9 cellular contexts compared by ENCODE assay signal in genomic region chr2:27323592-27324285, GRCh38. TPM values are rescaled to one million over a fixed set of nuclear protein-coding genes. Genes with fewer than 3 reads are reported as not detected.
A peak's percentile ranks its signal among the peaks of the same experiment; 100 is the strongest.
DNase-seq lines count a peak whose midpoint lies in the region; ATAC-seq and TF ChIP-seq lines count a peak whose summit lies in the region.
"Had no signal": no experiment of that assay in that cellular context is flagged by ENCODE, and none has a peak within 500 bp of the region (broad histone marks: within the 10 kb centered on the region; RNA-seq: fewer than 3 reads in every experiment).

No MANE protein-coding gene starts in this region.

- H3K4me3 ChIP-seq in HAP-1 (peak overlapping the region; percentile 70), fibroblast of the aortic adventitia (ENCODE audit: low read depth, low read length) (peak overlapping the region; percentile 97), prostate gland (peak overlapping the region; percentile 61 to 64)

- peaks cover 40% of the 10 kb centered on the region for H3K36me3 ChIP-seq in HAP-1 (replicated peaks)
- H3K36me3 ChIP-seq in prostate gland = peaks cover 7 to 8% of the 10 kb centered on the region in 2 donors

- H3K4me1 ChIP-seq in HAP-1 (peaks cover 18% of the 10 kb centered on the region), prostate gland (replicated peaks) (peaks cover 10% of the 10 kb centered on the region)

- H3K27ac ChIP-seq in prostate gland = peak overlapping the region; percentile 87 to 92

- in situ Hi-C loops in HAP-1 (cut with MboI; ENCODE audit: low sequenced_read_pairs) (no loop called here), ACHN (cut with HindIII; ENCODE audit: low pct_ligation_motif_present, low pct_unique_long_range_greater_than_20kb, low sequenced_read_pairs) (no loop called here)

- WGBS in prostate gland = 12% methylated on average over 5 of the region's 5 CpGs

- DNase-seq in HAP-1 (ENCODE audit: low spot score in 2 of 2) (no peak), fibroblast of the aortic adventitia (ENCODE audit: low read depth) (peak; percentile 18), prostate gland (ENCODE audit: low spot score) (no peak), iPS-NIHi7 (ENCODE audit: extremely low spot score) (no peak), ACHN (no peak), HPDE6-E6E7 (ENCODE audit: extremely low spot score) (no peak)

- H3K9me3 ChIP-seq in HAP-1 = no peaks in the 10 kb centered on the region
- no peaks in the 10 kb centered on the region for H3K9me3 ChIP-seq in prostate gland

- H3K27me3 ChIP-seq in HAP-1 (ENCODE audit: low read depth) (no peaks in the 10 kb centered on the region), prostate gland (replicated peaks; ENCODE audit: insufficient read depth) (no peaks in the 10 kb centered on the region)

- no peak for TF ChIP-seq POLR2A in prostate gland (IDR thresholded peaks at IDR 0.05)

- no peak for TF ChIP-seq CTCF in fibroblast of the aortic adventitia (IDR thresholded peaks at IDR 0.05; ENCODE audit: insufficient read depth, low read length)
- no peak for TF ChIP-seq CTCF in prostate gland (IDR thresholded peaks at IDR 0.05)

- peak; percentile 1 for ATAC-seq in SK-N-SH treated with all-trans-retinoic acid at 6 μM for 48 hours
- ATAC-seq in HG02678 (IDR thresholded peaks at IDR 0.05; ENCODE audit: unreplicated experiment) = no peak

- intact Hi-C loops in prostate gland (cut with DNase I) = loop anchor here (5.0 kb wide), 1 partner anchor 34 kb away; the partner anchor contains the start of gene GTF3C2

TF ChIP-seq in SK-N-SH treated with all-trans-retinoic acid at 6 μM for 48 hours, 23 proteins besides CTCF, POLR2A, EP300 and RAD21:
- 0 out of 2 replicates have a peak, but pooled peaks have one; percentile 15 for TF ChIP-seq SNAI2 (CRISPR knock-in tag; IDR thresholded peaks at IDR 0.05)
- TF ChIP-seq, protein P1, sequence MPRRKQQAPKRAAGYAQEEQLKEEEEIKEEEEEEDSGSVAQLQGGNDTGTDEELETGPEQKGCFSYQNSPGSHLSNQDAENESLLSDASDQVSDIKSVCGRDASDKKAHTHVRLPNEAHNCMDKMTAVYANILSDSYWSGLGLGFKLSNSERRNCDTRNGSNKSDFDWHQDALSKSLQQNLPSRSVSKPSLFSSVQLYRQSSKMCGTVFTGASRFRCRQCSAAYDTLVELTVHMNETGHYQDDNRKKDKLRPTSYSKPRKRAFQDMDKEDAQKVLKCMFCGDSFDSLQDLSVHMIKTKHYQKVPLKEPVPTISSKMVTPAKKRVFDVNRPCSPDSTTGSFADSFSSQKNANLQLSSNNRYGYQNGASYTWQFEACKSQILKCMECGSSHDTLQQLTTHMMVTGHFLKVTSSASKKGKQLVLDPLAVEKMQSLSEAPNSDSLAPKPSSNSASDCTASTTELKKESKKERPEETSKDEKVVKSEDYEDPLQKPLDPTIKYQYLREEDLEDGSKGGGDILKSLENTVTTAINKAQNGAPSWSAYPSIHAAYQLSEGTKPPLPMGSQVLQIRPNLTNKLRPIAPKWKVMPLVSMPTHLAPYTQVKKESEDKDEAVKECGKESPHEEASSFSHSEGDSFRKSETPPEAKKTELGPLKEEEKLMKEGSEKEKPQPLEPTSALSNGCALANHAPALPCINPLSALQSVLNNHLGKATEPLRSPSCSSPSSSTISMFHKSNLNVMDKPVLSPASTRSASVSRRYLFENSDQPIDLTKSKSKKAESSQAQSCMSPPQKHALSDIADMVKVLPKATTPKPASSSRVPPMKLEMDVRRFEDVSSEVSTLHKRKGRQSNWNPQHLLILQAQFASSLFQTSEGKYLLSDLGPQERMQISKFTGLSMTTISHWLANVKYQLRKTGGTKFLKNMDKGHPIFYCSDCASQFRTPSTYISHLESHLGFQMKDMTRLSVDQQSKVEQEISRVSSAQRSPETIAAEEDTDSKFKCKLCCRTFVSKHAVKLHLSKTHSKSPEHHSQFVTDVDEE (CRISPR knock-in tag; IDR thresholded peaks at IDR 0.05) = no peak
- no peak for TF ChIP-seq ESRRG (CRISPR knock-in tag; IDR thresholded peaks at IDR 0.05)
- TF ChIP-seq TOX (CRISPR knock-in tag; IDR thresholded peaks at IDR 0.05; ENCODE audit: borderline replicate concordance) = no peak
- TF ChIP-seq CSDC2 (CRISPR knock-in tag; IDR thresholded peaks at IDR 0.05) = no peak
- TF ChIP-seq, protein P2, sequence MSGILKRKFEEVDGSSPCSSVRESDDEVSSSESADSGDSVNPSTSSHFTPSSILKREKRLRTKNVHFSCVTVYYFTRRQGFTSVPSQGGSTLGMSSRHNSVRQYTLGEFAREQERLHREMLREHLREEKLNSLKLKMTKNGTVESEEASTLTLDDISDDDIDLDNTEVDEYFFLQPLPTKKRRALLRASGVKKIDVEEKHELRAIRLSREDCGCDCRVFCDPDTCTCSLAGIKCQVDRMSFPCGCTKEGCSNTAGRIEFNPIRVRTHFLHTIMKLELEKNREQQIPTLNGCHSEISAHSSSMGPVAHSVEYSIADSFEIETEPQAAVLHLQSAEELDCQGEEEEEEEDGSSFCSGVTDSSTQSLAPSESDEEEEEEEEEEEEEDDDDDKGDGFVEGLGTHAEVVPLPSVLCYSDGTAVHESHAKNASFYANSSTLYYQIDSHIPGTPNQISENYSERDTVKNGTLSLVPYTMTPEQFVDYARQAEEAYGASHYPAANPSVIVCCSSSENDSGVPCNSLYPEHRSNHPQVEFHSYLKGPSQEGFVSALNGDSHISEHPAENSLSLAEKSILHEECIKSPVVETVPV (CRISPR knock-in tag; IDR thresholded peaks at IDR 0.05) = no peak
- 0 out of 2 replicates have a peak, but pooled peaks have one; percentile 2 for TF ChIP-seq ZNF70 (CRISPR knock-in tag; IDR thresholded peaks at IDR 0.05)
- no peak for TF ChIP-seq ARNTL (CRISPR knock-in tag; IDR thresholded peaks at IDR 0.05; ENCODE audit: borderline replicate concordance, low read depth)
- TF ChIP-seq OSR1 (CRISPR knock-in tag; IDR thresholded peaks at IDR 0.05) = no peak

RNA-seq across cellular contexts. Expression of gene MPV17, which starts 0.8 kb away (rescaled TPM):
- total RNA-seq in fibroblast of the aortic adventitia (ENCODE audit: low replicate concordance) (37.7 and 92.8 TPM in 2 replicates), prostate gland (10 to 100 TPM; 82.5 to 90.3 TPM)

RNA-seq across cellular contexts. Expression of gene UCN, which starts 15.5 kb away (rescaled TPM):
- total RNA-seq in fibroblast of the aortic adventitia (ENCODE audit: low replicate concordance) (0.27 and 1.1 TPM in 2 replicates), prostate gland (10 to 100 TPM in 1 of 2 donors, 1 to 10 TPM in 1; 4.2 to 11.2 TPM)

RNA-seq across cellular contexts. Expression of gene GTF3C2, which starts 32.8 kb away (rescaled TPM):
- total RNA-seq in fibroblast of the aortic adventitia (ENCODE audit: low replicate concordance) (27.2 and 33.4 TPM in 2 replicates), prostate gland (10 to 100 TPM; 41.2 to 66.1 TPM)

RNA-seq across cellular contexts. Expression of gene TRIM54, which starts 41.5 kb away (rescaled TPM):
- not detected in 2 replicates for total RNA-seq in fibroblast of the aortic adventitia (ENCODE audit: low replicate concordance)
- 10 to 100 TPM in 1 of 2 donors, 1 to 10 TPM in 1; 2.8 to 17.9 TPM for total RNA-seq in prostate gland
- total RNA-seq: T-helper 1 cell treated with Interleukin-12 subunit alpha and Interleukin-12 subunit beta and Interleukin-4 antibody, amounts not matched to agents 30 ng/mL and 1 ng/mL, for 36 hours had no signal

RNA-seq across cellular contexts. Expression of gene EIF2B4, which starts 46.4 kb away (rescaled TPM):
- 28.5 and 29.7 TPM in 2 replicates for total RNA-seq in fibroblast of the aortic adventitia (ENCODE audit: low replicate concordance)
- total RNA-seq in prostate gland = 10 to 100 TPM; 46.9 to 51.8 TPM
